12 cellular contexts compared by ENCODE assay signal in the genomic region with DNA sequence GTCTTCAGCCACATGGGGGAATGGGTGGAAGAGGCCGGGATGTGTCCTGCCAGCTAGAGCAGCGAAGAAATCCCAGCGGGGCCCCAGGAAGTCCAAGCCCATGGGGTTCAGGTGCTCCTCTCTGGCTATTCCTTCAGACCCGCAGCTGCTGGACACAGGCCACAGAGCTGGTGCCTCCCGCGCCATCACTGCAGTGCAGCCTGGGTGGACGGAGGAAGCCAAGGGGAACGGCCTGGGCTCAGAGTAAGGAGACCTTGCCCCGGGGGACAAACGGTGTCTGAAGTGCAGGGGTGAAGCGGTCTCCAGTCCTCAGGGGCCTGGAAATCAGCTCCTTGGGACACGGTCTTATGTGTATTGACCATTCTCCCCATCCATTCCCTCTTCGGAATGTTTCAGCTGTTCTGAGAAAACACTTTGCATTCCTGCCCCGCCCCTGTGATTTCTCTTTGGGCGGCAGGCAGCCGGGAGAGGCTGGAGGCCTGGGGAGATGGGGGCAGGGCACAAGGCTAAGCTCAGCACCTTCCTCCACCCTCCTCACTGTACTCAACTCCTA. TPM values are rescaled to one million over a fixed set of nuclear protein-coding genes. Genes with fewer than 3 reads are reported as not detected.
DNase-seq lines count a peak whose midpoint lies in the region; TF ChIP-seq lines count a peak whose summit lies in the region.
"Had no signal": no experiment of that assay in that cellular context is flagged by ENCODE, and none has a peak within 500 bp of the region (broad histone marks: within the 10 kb centered on the region; RNA-seq: fewer than 3 reads in every experiment).

No MANE protein-coding gene starts in this region.

- H3K27ac ChIP-seq in esophagus (ENCODE audit: low read depth in 2 of 2, low read length in 1 of 2) = peak overlapping the region; percentile 76 to 96

- H3K36me3 Mint-ChIP-seq in mesothelial cell of epicardium = peaks cover 8% of the 10 kb centered on the region
- peaks cover 8% of the 10 kb centered on the region for H3K36me3 Mint-ChIP-seq in type B pancreatic cell
- H3K36me3 Mint-ChIP-seq in activated CD4-positive, alpha-beta T cell treated with anti-CD3 and anti-CD28 coated beads, Interleukin-2, amount 10 ng/mL, durations not matched to agents 7 days and 5 days (ENCODE audit: low read depth) = peaks cover 3% of the 10 kb centered on the region

- H3K27me3 ChIP-seq in esophagus (ENCODE audit: control insufficient read depth in 1 of 2, insufficient read depth in 2 of 2, low read length in 2 of 2) = no peaks in the 10 kb centered on the region

- POLR2A ChIA-PET in activated CD4-positive, alpha-beta T cell treated with anti-CD3 and anti-CD28 coated beads, Interleukin-2, amount 10 ng/mL, durations not matched to agents 7 days and 5 days (lab: Charles Lee) = interaction anchor here (0.6 kb wide), 1 partner anchor 70 kb away, joined by 4 read pairs; no protein-coding TSS in a partner anchor

- no peaks in the 10 kb centered on the region for H3K27me3 Mint-ChIP-seq in mesothelial cell of epicardium (ENCODE audit: low read depth)
- no peaks in the 10 kb centered on the region for H3K27me3 Mint-ChIP-seq in type B pancreatic cell
- no peaks in the 10 kb centered on the region for H3K27me3 Mint-ChIP-seq in activated CD4-positive, alpha-beta T cell treated with anti-CD3 and anti-CD28 coated beads, Interleukin-2, amount 10 ng/mL, durations not matched to agents 7 days and 5 days
- H3K27me3 Mint-ChIP-seq: stimulated activated naive CD8-positive, alpha-beta T cell treated with anti-CD3 and anti-CD28 coated beads, Interleukin-15, amount 100 ng/mL, for 72 hours had no signal

- DNase-seq in NCI-H2227 treated with DMSO at 0.1 percent for 48 hours (lab: John Stamatoyannopoulos, UW) (peak; percentile 15), mesothelial cell of epicardium (ENCODE audit: low spot score in 2 of 2, unreplicated experiment in 2 of 2) (peak in 1 of 2 experiments; percentile 61), type B pancreatic cell (ENCODE audit: extremely low spot score, unreplicated experiment) (no peak), 8988T (no peak), DMS79 (lab: John Stamatoyannopoulos, UW) (no peak)
- DNase-seq in activated CD4-positive, alpha-beta T cell treated with anti-CD3 and anti-CD28 coated beads, Interleukin-2, amount 10 ng/mL, durations not matched to agents 7 days and 5 days = no peak
- no peak for DNase-seq in activated naive CD4-positive, alpha-beta T cell treated with Interleukin-2 at 50 U/mL for 16 hours
- DNase-seq: activated effector memory CD4-positive, alpha-beta T cell treated with anti-CD3 and anti-CD28 coated beads, Interleukin-2, amount 50 U/mL, for 16 hours; SHP77 treated with DMSO at 0.1 percent for 48 hours; stimulated activated naive CD8-positive, alpha-beta T cell treated with anti-CD3 and anti-CD28 coated beads, Interleukin-15, amount 100 ng/mL, for 72 hours had no signal

- H3K27ac Mint-ChIP-seq in mesothelial cell of epicardium (peak overlapping the region; percentile 56), type B pancreatic cell (peak overlapping the region; percentile 79)
- H3K27ac Mint-ChIP-seq in activated CD4-positive, alpha-beta T cell treated with anti-CD3 and anti-CD28 coated beads, Interleukin-2, amount 10 ng/mL, durations not matched to agents 7 days and 5 days = no peak overlapping the region
- H3K27ac Mint-ChIP-seq: stimulated activated naive CD8-positive, alpha-beta T cell treated with anti-CD3 and anti-CD28 coated beads, Interleukin-15, amount 100 ng/mL, for 72 hours had no signal

- no peak overlapping the region for H3K4me3 ChIP-seq in esophagus (ENCODE audit: low read depth in 1 of 2, low read length in 2 of 2)

- peaks cover 13 to 47% of the 10 kb centered on the region in 2 donors for H3K4me1 ChIP-seq in esophagus (ENCODE audit: control insufficient read depth in 2 of 2, insufficient read depth in 2 of 2, low read length in 1 of 2)

- no peaks in the 10 kb centered on the region for H3K9me3 Mint-ChIP-seq in mesothelial cell of epicardium
- H3K9me3 Mint-ChIP-seq in type B pancreatic cell = no peaks in the 10 kb centered on the region
- no peaks in the 10 kb centered on the region for H3K9me3 Mint-ChIP-seq in activated CD4-positive, alpha-beta T cell treated with anti-CD3 and anti-CD28 coated beads, Interleukin-2, amount 10 ng/mL, durations not matched to agents 7 days and 5 days
- H3K9me3 Mint-ChIP-seq: stimulated activated naive CD8-positive, alpha-beta T cell treated with anti-CD3 and anti-CD28 coated beads, Interleukin-15, amount 100 ng/mL, for 72 hours had no signal

- H3K9me3 ChIP-seq in esophagus (ENCODE audit: control insufficient read depth in 2 of 2, insufficient read depth in 1 of 2, low read depth in 1 of 2, low read length in 1 of 2) = no peaks in the 10 kb centered on the region

- TF ChIP-seq CTCF in mesothelial cell of epicardium (IDR thresholded peaks at IDR 0.05; ENCODE audit: unreplicated experiment) = no peak
- TF ChIP-seq CTCF in type B pancreatic cell (conservative IDR thresholded peaks at IDR 0.05) = no peak

- CTCF ChIA-PET in activated CD4-positive, alpha-beta T cell treated with anti-CD3 and anti-CD28 coated beads, Interleukin-2, amount 10 ng/mL, durations not matched to agents 7 days and 5 days (lab: Charles Lee) = interaction anchor here (4.3 kb wide), 1 partner anchor 8 kb away, joined by 13 read pairs; no protein-coding TSS in a partner anchor

- peaks cover 27% of the 10 kb centered on the region for H3K4me1 Mint-ChIP-seq in mesothelial cell of epicardium
- H3K4me1 Mint-ChIP-seq in type B pancreatic cell (ENCODE audit: unreplicated experiment) = peaks cover 9% of the 10 kb centered on the region
- peaks cover 2% of the 10 kb centered on the region for H3K4me1 Mint-ChIP-seq in activated CD4-positive, alpha-beta T cell treated with anti-CD3 and anti-CD28 coated beads, Interleukin-2, amount 10 ng/mL, durations not matched to agents 7 days and 5 days

- WGBS in esophagus, 2 donors = 29 to 32% methylated on average over 16 of the region's 16 CpGs

- H3K4me3 Mint-ChIP-seq in mesothelial cell of epicardium (no peak overlapping the region), type B pancreatic cell (no peak overlapping the region)
- no peak overlapping the region for H3K4me3 Mint-ChIP-seq in activated CD4-positive, alpha-beta T cell treated with anti-CD3 and anti-CD28 coated beads, Interleukin-2, amount 10 ng/mL, durations not matched to agents 7 days and 5 days
- H3K4me3 Mint-ChIP-seq: stimulated activated naive CD8-positive, alpha-beta T cell treated with anti-CD3 and anti-CD28 coated beads, Interleukin-15, amount 100 ng/mL, for 72 hours had no signal

- H3K36me3 ChIP-seq in esophagus (ENCODE audit: control insufficient read depth in 2 of 2, insufficient read depth in 2 of 2, low read length in 1 of 2) = peaks cover 0 to 6% of the 10 kb centered on the region in 2 donors

RNA-seq across cellular contexts. Expression of gene MTHFR, which starts 18.4 kb away (rescaled TPM):
- 1 to 10 TPM; 8.2 to 9.4 TPM for polyA plus RNA-seq in esophagus
- total RNA-seq in mesothelial cell of epicardium (37.7 to 39.6 TPM (median 39.2 TPM) in 3 replicates), type B pancreatic cell (ENCODE audit: low replicate concordance) (30.1 and 33.4 TPM in 2 replicates)
- 10 to 100 TPM; 23.8 to 29.0 TPM for total RNA-seq in activated CD4-positive, alpha-beta T cell treated with anti-CD3 and anti-CD28 coated beads, Interleukin-2, amount 10 ng/mL, durations not matched to agents 7 days and 5 days

RNA-seq across cellular contexts. Expression of gene CLCN6, which starts 18.7 kb away (rescaled TPM):
- 1 to 10 TPM; 4.9 to 9.1 TPM for polyA plus RNA-seq in esophagus
- total RNA-seq in mesothelial cell of epicardium (28.1 to 30.3 TPM (median 29.1 TPM) in 3 replicates), type B pancreatic cell (ENCODE audit: low replicate concordance) (21.3 and 31.1 TPM in 2 replicates)
- 10 to 100 TPM; 13.2 to 15.7 TPM for total RNA-seq in activated CD4-positive, alpha-beta T cell treated with anti-CD3 and anti-CD28 coated beads, Interleukin-2, amount 10 ng/mL, durations not matched to agents 7 days and 5 days

RNA-seq across cellular contexts. Expression of gene C1orf167, which starts 25.3 kb away (rescaled TPM):
- 1 to 10 TPM in 1 of 2 donors, under 1 TPM in 1; 0.98 to 1.3 TPM for polyA plus RNA-seq in esophagus
- 0.18 to 0.20 TPM in 2 of 3 replicates, not detected in the other for total RNA-seq in mesothelial cell of epicardium
- total RNA-seq in type B pancreatic cell (ENCODE audit: low replicate concordance) = 0.40 TPM in 1 of 2 replicates, not detected in the other
- not detected for total RNA-seq in activated CD4-positive, alpha-beta T cell treated with anti-CD3 and anti-CD28 coated beads, Interleukin-2, amount 10 ng/mL, durations not matched to agents 7 days and 5 days
- total RNA-seq: mononuclear cell had no signal

RNA-seq across cellular contexts. Expression of gene AGTRAP, which starts 51.4 kb away (rescaled TPM):
- 10 to 100 TPM; 23.7 to 34.6 TPM for polyA plus RNA-seq in esophagus
- total RNA-seq in mesothelial cell of epicardium = 25.8 to 29.4 TPM (median 29.0 TPM) in 3 replicates
- 38.0 and 38.6 TPM in 2 replicates for total RNA-seq in type B pancreatic cell (ENCODE audit: low replicate concordance)
- total RNA-seq in activated CD4-positive, alpha-beta T cell treated with anti-CD3 and anti-CD28 coated beads, Interleukin-2, amount 10 ng/mL, durations not matched to agents 7 days and 5 days = 10 to 100 TPM; 41.3 to 42.7 TPM
